ENCODE assay signal across 1 cellular context in the genomic region with DNA sequence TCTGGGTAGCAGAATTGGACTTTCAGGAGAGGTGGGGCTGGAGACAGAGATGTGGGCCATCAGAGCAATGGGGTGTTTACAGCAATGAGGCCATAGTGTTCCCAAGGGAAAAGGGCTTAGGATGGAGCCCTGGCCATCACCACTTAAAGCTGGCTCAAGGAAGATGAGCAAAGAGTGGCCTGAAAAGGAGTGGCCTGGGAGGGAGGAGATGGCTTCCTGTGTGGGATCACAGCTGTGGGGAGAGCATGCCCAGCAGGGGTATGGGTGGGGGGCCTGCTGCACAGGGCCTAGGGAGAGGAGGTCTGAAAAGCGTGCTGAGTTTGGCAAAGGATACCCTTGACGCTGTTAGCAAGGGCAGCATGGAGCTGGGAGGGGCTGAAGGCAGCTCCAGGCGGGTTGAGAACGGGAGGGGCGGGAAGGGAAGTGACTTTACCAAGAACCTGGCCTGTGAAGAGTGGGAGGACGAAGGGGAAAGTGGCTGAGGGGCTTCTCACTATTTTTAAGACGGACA.
TF ChIP-seq lines count a peak whose summit lies in the region.

No MANE protein-coding gene starts in this region.

TF ChIP-seq in GM23338, 12 proteins besides CTCF, POLR2A, EP300 and RAD21 (continued from another document):
- TF ChIP-seq, protein P1, sequence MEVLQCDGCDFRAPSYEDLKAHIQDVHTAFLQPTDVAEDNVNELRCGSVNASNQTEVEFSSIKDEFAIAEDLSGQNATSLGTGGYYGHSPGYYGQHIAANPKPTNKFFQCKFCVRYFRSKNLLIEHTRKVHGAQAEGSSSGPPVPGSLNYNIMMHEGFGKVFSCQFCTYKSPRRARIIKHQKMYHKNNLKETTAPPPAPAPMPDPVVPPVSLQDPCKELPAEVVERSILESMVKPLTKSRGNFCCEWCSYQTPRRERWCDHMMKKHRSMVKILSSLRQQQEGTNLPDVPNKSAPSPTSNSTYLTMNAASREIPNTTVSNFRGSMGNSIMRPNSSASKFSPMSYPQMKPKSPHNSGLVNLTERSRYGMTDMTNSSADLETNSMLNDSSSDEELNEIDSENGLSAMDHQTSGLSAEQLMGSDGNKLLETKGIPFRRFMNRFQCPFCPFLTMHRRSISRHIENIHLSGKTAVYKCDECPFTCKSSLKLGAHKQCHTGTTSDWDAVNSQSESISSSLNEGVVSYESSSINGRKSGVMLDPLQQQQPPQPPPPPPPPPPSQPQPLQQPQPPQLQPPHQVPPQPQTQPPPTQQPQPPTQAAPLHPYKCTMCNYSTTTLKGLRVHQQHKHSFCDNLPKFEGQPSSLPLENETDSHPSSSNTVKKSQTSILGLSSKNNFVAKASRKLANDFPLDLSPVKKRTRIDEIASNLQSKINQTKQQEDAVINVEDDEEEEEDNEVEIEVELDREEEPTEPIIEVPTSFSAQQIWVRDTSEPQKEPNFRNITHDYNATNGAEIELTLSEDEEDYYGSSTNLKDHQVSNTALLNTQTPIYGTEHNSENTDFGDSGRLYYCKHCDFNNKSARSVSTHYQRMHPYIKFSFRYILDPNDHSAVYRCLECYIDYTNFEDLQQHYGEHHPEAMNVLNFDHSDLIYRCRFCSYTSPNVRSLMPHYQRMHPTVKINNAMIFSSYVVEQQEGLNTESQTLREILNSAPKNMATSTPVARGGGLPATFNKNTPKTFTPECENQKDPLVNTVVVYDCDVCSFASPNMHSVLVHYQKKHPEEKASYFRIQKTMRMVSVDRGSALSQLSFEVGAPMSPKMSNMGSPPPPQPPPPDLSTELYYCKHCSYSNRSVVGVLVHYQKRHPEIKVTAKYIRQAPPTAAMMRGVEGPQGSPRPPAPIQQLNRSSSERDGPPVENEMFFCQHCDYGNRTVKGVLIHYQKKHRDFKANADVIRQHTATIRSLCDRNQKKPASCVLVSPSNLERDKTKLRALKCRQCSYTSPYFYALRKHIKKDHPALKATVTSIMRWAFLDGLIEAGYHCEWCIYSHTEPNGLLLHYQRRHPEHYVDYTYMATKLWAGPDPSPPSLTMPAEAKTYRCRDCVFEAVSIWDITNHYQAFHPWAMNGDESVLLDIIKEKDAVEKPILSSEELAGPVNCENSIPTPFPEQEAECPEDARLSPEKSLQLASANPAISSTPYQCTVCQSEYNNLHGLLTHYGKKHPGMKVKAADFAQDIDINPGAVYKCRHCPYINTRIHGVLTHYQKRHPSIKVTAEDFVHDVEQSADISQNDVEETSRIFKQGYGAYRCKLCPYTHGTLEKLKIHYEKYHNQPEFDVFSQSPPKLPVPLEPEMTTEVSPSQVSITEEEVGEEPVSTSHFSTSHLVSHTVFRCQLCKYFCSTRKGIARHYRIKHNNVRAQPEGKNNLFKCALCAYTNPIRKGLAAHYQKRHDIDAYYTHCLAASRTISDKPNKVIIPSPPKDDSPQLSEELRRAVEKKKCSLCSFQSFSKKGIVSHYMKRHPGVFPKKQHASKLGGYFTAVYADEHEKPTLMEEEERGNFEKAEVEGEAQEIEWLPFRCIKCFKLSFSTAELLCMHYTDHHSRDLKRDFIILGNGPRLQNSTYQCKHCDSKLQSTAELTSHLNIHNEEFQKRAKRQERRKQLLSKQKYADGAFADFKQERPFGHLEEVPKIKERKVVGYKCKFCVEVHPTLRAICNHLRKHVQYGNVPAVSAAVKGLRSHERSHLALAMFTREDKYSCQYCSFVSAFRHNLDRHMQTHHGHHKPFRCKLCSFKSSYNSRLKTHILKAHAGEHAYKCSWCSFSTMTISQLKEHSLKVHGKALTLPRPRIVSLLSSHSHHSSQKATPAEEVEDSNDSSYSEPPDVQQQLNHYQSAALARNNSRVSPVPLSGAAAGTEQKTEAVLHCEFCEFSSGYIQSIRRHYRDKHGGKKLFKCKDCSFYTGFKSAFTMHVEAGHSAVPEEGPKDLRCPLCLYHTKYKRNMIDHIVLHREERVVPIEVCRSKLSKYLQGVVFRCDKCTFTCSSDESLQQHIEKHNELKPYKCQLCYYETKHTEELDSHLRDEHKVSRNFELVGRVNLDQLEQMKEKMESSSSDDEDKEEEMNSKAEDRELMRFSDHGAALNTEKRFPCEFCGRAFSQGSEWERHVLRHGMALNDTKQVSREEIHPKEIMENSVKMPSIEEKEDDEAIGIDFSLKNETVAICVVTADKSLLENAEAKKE (CRISPR knock-in tag; IDR thresholded peaks at IDR 0.05) = no peak
- TF ChIP-seq ZNF114 (CRISPR knock-in tag; IDR thresholded peaks at IDR 0.05) (no peak), ZNF331 (CRISPR knock-in tag; IDR thresholded peaks at IDR 0.05; ENCODE audit: low read depth) (no peak), STAT1 (IDR thresholded peaks at IDR 0.05; ENCODE audit: unreplicated experiment) (no peak), JUNB (IDR thresholded peaks at IDR 0.05; ENCODE audit: unreplicated experiment) (no peak), EZH2phosphoT487 (IDR thresholded peaks at IDR 0.05; ENCODE audit: unreplicated experiment) (no peak), EZH2 (IDR thresholded peaks at IDR 0.05; ENCODE audit: low read depth, unreplicated experiment) (no peak), CREB1 (CRISPR knock-in tag; IDR thresholded peaks at IDR 0.05; ENCODE audit: low read depth) (no peak)
- TF ChIP-seq, protein P2, sequence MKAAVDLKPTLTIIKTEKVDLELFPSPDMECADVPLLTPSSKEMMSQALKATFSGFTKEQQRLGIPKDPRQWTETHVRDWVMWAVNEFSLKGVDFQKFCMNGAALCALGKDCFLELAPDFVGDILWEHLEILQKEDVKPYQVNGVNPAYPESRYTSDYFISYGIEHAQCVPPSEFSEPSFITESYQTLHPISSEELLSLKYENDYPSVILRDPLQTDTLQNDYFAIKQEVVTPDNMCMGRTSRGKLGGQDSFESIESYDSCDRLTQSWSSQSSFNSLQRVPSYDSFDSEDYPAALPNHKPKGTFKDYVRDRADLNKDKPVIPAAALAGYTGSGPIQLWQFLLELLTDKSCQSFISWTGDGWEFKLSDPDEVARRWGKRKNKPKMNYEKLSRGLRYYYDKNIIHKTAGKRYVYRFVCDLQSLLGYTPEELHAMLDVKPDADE (IDR thresholded peaks at IDR 0.05) = no peak
- TF ChIP-seq, protein P3, sequence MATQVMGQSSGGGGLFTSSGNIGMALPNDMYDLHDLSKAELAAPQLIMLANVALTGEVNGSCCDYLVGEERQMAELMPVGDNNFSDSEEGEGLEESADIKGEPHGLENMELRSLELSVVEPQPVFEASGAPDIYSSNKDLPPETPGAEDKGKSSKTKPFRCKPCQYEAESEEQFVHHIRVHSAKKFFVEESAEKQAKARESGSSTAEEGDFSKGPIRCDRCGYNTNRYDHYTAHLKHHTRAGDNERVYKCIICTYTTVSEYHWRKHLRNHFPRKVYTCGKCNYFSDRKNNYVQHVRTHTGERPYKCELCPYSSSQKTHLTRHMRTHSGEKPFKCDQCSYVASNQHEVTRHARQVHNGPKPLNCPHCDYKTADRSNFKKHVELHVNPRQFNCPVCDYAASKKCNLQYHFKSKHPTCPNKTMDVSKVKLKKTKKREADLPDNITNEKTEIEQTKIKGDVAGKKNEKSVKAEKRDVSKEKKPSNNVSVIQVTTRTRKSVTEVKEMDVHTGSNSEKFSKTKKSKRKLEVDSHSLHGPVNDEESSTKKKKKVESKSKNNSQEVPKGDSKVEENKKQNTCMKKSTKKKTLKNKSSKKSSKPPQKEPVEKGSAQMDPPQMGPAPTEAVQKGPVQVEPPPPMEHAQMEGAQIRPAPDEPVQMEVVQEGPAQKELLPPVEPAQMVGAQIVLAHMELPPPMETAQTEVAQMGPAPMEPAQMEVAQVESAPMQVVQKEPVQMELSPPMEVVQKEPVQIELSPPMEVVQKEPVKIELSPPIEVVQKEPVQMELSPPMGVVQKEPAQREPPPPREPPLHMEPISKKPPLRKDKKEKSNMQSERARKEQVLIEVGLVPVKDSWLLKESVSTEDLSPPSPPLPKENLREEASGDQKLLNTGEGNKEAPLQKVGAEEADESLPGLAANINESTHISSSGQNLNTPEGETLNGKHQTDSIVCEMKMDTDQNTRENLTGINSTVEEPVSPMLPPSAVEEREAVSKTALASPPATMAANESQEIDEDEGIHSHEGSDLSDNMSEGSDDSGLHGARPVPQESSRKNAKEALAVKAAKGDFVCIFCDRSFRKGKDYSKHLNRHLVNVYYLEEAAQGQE (IDR thresholded peaks at IDR 0.05; ENCODE audit: unreplicated experiment) = no peak
